ENCODE assay signal across 8 cellular contexts in genomic region chr17:27455914-27456680, GRCh38. TPM values are rescaled to one million over a fixed set of nuclear protein-coding genes. Genes with fewer than 3 reads are reported as not detected.
DNase-seq lines count a peak whose midpoint lies in the region; ATAC-seq, FAIRE-seq and TF ChIP-seq lines count a peak whose summit lies in the region.

Gene KSR1, plus strand, starts transcription at chr17:27456448. Its CDS starts 196 bp downstream, at chr17:27456644.

- H3K18ac ChIP-seq in neuronal stem cell (ENCODE audit: low read length): peak within 1 kb of the TSS; percentile 77

- peak within 1 kb of the TSS; percentile 95 for H3K9ac ChIP-seq in neuronal stem cell (ENCODE audit: low read depth, low read length, poor library complexity)

- DNase-seq in DMS153 (lab: John Stamatoyannopoulos, UW) (peak; percentile 75), SJCRH30 (peak; percentile 80 to 82), activated gamma-delta T cell treated with Interleukin-2 at 50 U/mL for 16 hours (peak; percentile 74), frontal cortex (ENCODE audit: low spot score in 2 of 2) (peak; percentile 86 to 90), neuronal stem cell (ENCODE audit: low spot score) (peak; percentile 84)
- DNase-seq in Jurkat, Clone E6-1 (ENCODE audit: low read depth, low spot score): peak; percentile 65

- H4K91ac ChIP-seq in neuronal stem cell (ENCODE audit: low read depth, low read length, poor library complexity): no peak within 1 kb of the TSS

- H3K14ac ChIP-seq in neuronal stem cell (ENCODE audit: low read length): peak within 1 kb of the TSS; percentile 42

- no peak within 1 kb of the TSS for H2BK120ac ChIP-seq in neuronal stem cell (ENCODE audit: low read depth, low read length)

- H3K4me1 ChIP-seq in SJCRH30 (peaks cover 28% of the 10 kb centered on the region), neuronal stem cell (ENCODE audit: control insufficient read depth in 2 of 2, insufficient read depth in 1 of 2, low read depth in 1 of 2, low read length in 2 of 2) (peaks cover 11 to 13% of the 10 kb centered on the region in 2 donors)

- no peaks in the 10 kb centered on the region for H3K9me3 ChIP-seq in SJCRH30 (replicated peaks)
- no peaks in the 10 kb centered on the region for H3K9me3 ChIP-seq in neuronal stem cell (replicated peaks in 1 of 2; ENCODE audit: control insufficient read depth in 2 of 2, insufficient read depth in 1 of 2, low read depth in 1 of 2, low read length in 2 of 2)

- H2AK5ac ChIP-seq in neuronal stem cell (ENCODE audit: low read depth, low read length): no peak within 1 kb of the TSS

- no peak within 1 kb of the TSS for H2BK12ac ChIP-seq in neuronal stem cell (ENCODE audit: low read length)

- no CpG with 5 or more reads among the region's 88 CpGs for WGBS in neuronal stem cell (ENCODE audit: extremely low coverage in 2 of 2, insufficient read length in 2 of 2, insufficient replicate concordance in 1 of 2), 2 donors

- H3K23ac ChIP-seq in neuronal stem cell (ENCODE audit: low read depth, low read length, poor library complexity): no peak within 1 kb of the TSS

- no peak within 1 kb of the TSS for H4K8ac ChIP-seq in neuronal stem cell (ENCODE audit: low read depth, low read length)

- H3K4me3 ChIP-seq in Jurkat, Clone E6-1 (ENCODE audit: low read length): peak within 1 kb of the TSS; percentile 52
- H3K4me3 ChIP-seq in SJCRH30 (peak within 1 kb of the TSS; percentile 75), neuronal stem cell (ENCODE audit: low read length in 2 of 2) (peak within 1 kb of the TSS; percentile 78 to 87)

- peaks cover 7% of the 10 kb centered on the region for H3K79me1 ChIP-seq in neuronal stem cell (ENCODE audit: low read depth, low read length)

- TF ChIP-seq CTCF in subcutaneous adipose tissue (IDR thresholded peaks at IDR 0.05; ENCODE audit: low read depth): no peak

- peak within 1 kb of the TSS; percentile 86 for H3K4me2 ChIP-seq in neuronal stem cell (ENCODE audit: insufficient read depth, low read length, poor library complexity, severe bottlenecking)

- no peak within 1 kb of the TSS for H2BK15ac ChIP-seq in neuronal stem cell (ENCODE audit: low read length)

- FAIRE-seq in frontal cortex (lab: Jason Lieb, UNC): no peak

- H3K27me3 ChIP-seq in SJCRH30: peaks cover 6% of the 10 kb centered on the region; the same call in 1 of the 2 replicates
- H3K27me3 ChIP-seq in neuronal stem cell (ENCODE audit: control insufficient read depth in 3 of 3, insufficient read depth in 3 of 3, low read depth in 1 of 3, low read length in 3 of 3): peaks cover 0 to 29% (median 0%) of the 10 kb centered on the region in 3 experiments

- H2AFZ ChIP-seq in neuronal stem cell (ENCODE audit: low read length): peak within 1 kb of the TSS; percentile 98

- H3K4ac ChIP-seq in neuronal stem cell (ENCODE audit: low read length): no peak within 1 kb of the TSS

- H3K36me3 ChIP-seq in SJCRH30 (no peaks in the 10 kb centered on the region), neuronal stem cell (replicated peaks in 1 of 2; ENCODE audit: control insufficient read depth in 2 of 2, insufficient read depth in 2 of 2, low read length in 2 of 2) (no peaks in the 10 kb centered on the region)

- ATAC-seq in GM21526 (IDR thresholded peaks at IDR 0.05; ENCODE audit: low FRiP score, unreplicated experiment): peak; percentile 89

- peak within 1 kb of the TSS; percentile 71 for H2BK5ac ChIP-seq in neuronal stem cell (ENCODE audit: low read length)

- H3K27ac ChIP-seq in SJCRH30 (no peak within 1 kb of the TSS), neuronal stem cell (replicated peaks; ENCODE audit: low read length) (peak within 1 kb of the TSS; percentile 63)

RNA-seq across cellular contexts. Expression of gene KSR1, which starts in this region (rescaled TPM):
- 10.1 TPM for polyA plus RNA-seq in Jurkat, Clone E6-1 (2012; ENCODE audit: insufficient read depth, insufficient read length)
- total RNA-seq in SJCRH30 (2014; rRNA removed; shearing (Covaris generic)): 35.9 and 37.6 TPM in 2 replicates
- total RNA-seq in frontal cortex (12.6 TPM), subcutaneous adipose tissue (10 to 100 TPM; 21.9 to 34.1 (median 29.0) TPM)
- polyA plus RNA-seq in neuronal stem cell (2013, experiment 1 of 2): 19.3 TPM
- 19.3 TPM for polyA plus RNA-seq in neuronal stem cell (2013, experiment 2 of 2)
